ENCODE assay signal across 1 cellular context in the genomic region with DNA sequence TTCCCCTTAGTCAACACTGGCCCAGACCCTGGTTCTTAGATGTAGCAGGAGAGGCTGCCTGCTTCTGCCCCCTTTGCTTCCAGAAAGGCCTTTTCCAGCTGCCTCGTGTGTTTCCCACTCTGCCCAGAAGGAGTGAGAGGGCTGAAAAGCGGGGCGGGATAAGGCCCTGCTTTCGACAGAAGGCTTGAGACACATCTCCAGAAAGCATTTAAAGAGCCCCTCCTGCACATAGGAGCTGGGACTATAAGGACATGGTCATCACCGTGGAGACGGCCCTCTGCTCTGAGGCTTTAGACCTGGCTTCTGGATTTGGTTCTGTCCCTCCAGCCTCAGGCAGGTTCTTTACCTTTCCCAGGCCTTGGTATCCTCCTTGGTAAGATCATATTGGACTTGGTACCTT.
TF ChIP-seq lines count a peak whose summit lies in the region.

No MANE protein-coding gene starts in this region.

TF ChIP-seq in neural cell, 6 proteins besides CTCF, POLR2A, EP300 and RAD21:
- TF ChIP-seq SMC3 (conservative IDR thresholded peaks at IDR 0.05; ENCODE audit: poor library complexity) (no peak), POLR2AphosphoS5 (IDR thresholded peaks at IDR 0.05) (peak; percentile 4)
TF ChIP-seq in neural cell: peak in this region for 1.
